9 cellular contexts compared by ENCODE assay signal in genomic region chr1:56803561-56804156, GRCh38. TPM values are rescaled to one million over a fixed set of nuclear protein-coding genes. Genes with fewer than 3 reads are reported as not detected.
DNase-seq lines count a peak whose midpoint lies in the region; ATAC-seq and TF ChIP-seq lines count a peak whose summit lies in the region.
"Had no signal": no experiment of that assay in that cellular context is flagged by ENCODE, and none has a peak within 500 bp of the region (broad histone marks: within the 10 kb centered on the region; RNA-seq: fewer than 3 reads in every experiment).

No MANE protein-coding gene starts in this region.

- CTCF ChIA-PET in activated CD8-positive, alpha-beta T cell treated with anti-CD3 and anti-CD28 coated beads for 36 hours (lab: Charles Lee): no interaction called here

- intact Hi-C loops in activated CD8-positive, alpha-beta T cell treated with anti-CD3 and anti-CD28 coated beads for 36 hours (cut with micrococcal nuclease): no loop called here
- intact Hi-C loops in mucosa of descending colon (cut with DNase I, micrococcal nuclease): no loop called here

- no peaks in the 10 kb centered on the region for H3K4me1 ChIP-seq in Loucy (ENCODE audit: insufficient read depth, low read length, poor library complexity, severe bottlenecking)
- H3K4me1 ChIP-seq in mucosa of descending colon (ENCODE audit: low read depth): peaks cover 14% of the 10 kb centered on the region

- no peaks in the 10 kb centered on the region for H3K9me3 Mint-ChIP-seq in activated CD8-positive, alpha-beta T cell treated with anti-CD3 and anti-CD28 coated beads for 36 hours

- peak; percentile 73 for DNase-seq in D341Med (ENCODE audit: low spot score)
- DNase-seq in GM19240 (ENCODE audit: insufficient read length, low spot score): peak; percentile 8
- DNase-seq in activated CD8-positive, alpha-beta T cell treated with anti-CD3 and anti-CD28 coated beads for 36 hours: peak; percentile 22
- DNase-seq in mucosa of descending colon: peak in 2 of 3 donors; percentile 53 to 77
- no peak for DNase-seq in activated gamma-delta T cell treated with Interleukin-2 at 50 U/mL for 16 hours
- DNase-seq in ureter (ENCODE audit: low spot score): no peak
- DNase-seq in NCI-H128 (lab: John Stamatoyannopoulos, UW; ENCODE audit: unreplicated experiment): no peak

- H2AFZ ChIP-seq in Loucy (ENCODE audit: low read length): no peak overlapping the region

- H3K27me3 Mint-ChIP-seq in activated CD8-positive, alpha-beta T cell treated with anti-CD3 and anti-CD28 coated beads for 36 hours: peaks cover 1% of the 10 kb centered on the region

- no peaks in the 10 kb centered on the region for H3F3A ChIP-seq in Loucy (ENCODE audit: low read depth)

- no peak overlapping the region for H3K9ac ChIP-seq in Loucy (ENCODE audit: low read depth, low read length, poor library complexity, severe bottlenecking)

- H3K4me3 ChIP-seq in Loucy (ENCODE audit: low read length, poor library complexity, severe bottlenecking) (no peak overlapping the region), mucosa of descending colon (no peak overlapping the region)

- no peak overlapping the region for H3K27ac Mint-ChIP-seq in activated CD8-positive, alpha-beta T cell treated with anti-CD3 and anti-CD28 coated beads for 36 hours

- no peaks in the 10 kb centered on the region for H3K79me2 ChIP-seq in Loucy (ENCODE audit: insufficient read depth, low read length)

- no peaks in the 10 kb centered on the region for H4K20me1 ChIP-seq in Loucy (ENCODE audit: insufficient read depth, low read length, poor library complexity, severe bottlenecking)

- POLR2A ChIA-PET in activated CD8-positive, alpha-beta T cell treated with anti-CD3 and anti-CD28 coated beads for 36 hours (lab: Charles Lee): no interaction called here

- ATAC-seq in activated CD8-positive, alpha-beta T cell treated with anti-CD3 and anti-CD28 coated beads for 36 hours: no peak
- ATAC-seq in mucosa of descending colon: peak; percentile 90

- H3K4me3 Mint-ChIP-seq in activated CD8-positive, alpha-beta T cell treated with anti-CD3 and anti-CD28 coated beads for 36 hours: no peak overlapping the region

- H3K4me2 ChIP-seq in Loucy (ENCODE audit: low read depth, low read length, poor library complexity, severe bottlenecking): no peak overlapping the region

- H3K36me3 Mint-ChIP-seq in activated CD8-positive, alpha-beta T cell treated with anti-CD3 and anti-CD28 coated beads for 36 hours (ENCODE audit: low read depth): no peaks in the 10 kb centered on the region

- H3K27me3 ChIP-seq in Loucy (ENCODE audit: insufficient read depth, low read length, poor library complexity, severe bottlenecking): no peaks in the 10 kb centered on the region

- TF ChIP-seq CTCF in Loucy (conservative IDR thresholded peaks at IDR 0.05; ENCODE audit: low read length) (peak; percentile 56), mucosa of descending colon (IDR thresholded peaks at IDR 0.05) (no peak)
- peak; percentile 33 for TF ChIP-seq CTCF in activated CD8-positive, alpha-beta T cell treated with anti-CD3 and anti-CD28 coated beads for 36 hours (IDR thresholded peaks at IDR 0.05)

- H3K36me3 ChIP-seq in Loucy (ENCODE audit: insufficient read depth, low read length) (no peaks in the 10 kb centered on the region), mucosa of descending colon (ENCODE audit: low read depth) (no peaks in the 10 kb centered on the region)

- no peaks in the 10 kb centered on the region for H3K9me2 ChIP-seq in Loucy (replicated peaks; ENCODE audit: low read depth, low read length)

- H3K9me3 ChIP-seq in Loucy (ENCODE audit: insufficient read depth, low read depth, low read length): no peaks in the 10 kb centered on the region
- H3K9me3 ChIP-seq in mucosa of descending colon: no peaks in the 10 kb centered on the region

- H3K4me1 Mint-ChIP-seq in activated CD8-positive, alpha-beta T cell treated with anti-CD3 and anti-CD28 coated beads for 36 hours (ENCODE audit: low read depth): no peaks in the 10 kb centered on the region

RNA-seq across cellular contexts. Expression of gene FYB2, which starts 15.5 kb away (rescaled TPM):
- not detected for total RNA-seq in activated CD8-positive, alpha-beta T cell treated with anti-CD3 and anti-CD28 coated beads for 36 hours
- 1 to 10 TPM in 1 of 3 donors, under 1 TPM in 2; 0.90 to 3.0 (median 0.95) TPM for total RNA-seq in mucosa of descending colon
- 4.0 TPM for total RNA-seq in ureter
- total RNA-seq: T-helper 2 cell treated with Interferon-gamma antibody and Interleukin-4, amounts not matched to agents 100 ng/mL and 5 ng/mL, for 36 hours had no signal

RNA-seq across cellular contexts. Expression of gene C8A, which starts 50.9 kb away (rescaled TPM):
- total RNA-seq in activated CD8-positive, alpha-beta T cell treated with anti-CD3 and anti-CD28 coated beads for 36 hours: not detected
- total RNA-seq in mucosa of descending colon (not detected), ureter (0.16 TPM)
- total RNA-seq: T-helper 2 cell treated with Interferon-gamma antibody and Interleukin-4, amounts not matched to agents 100 ng/mL and 5 ng/mL, for 36 hours had no signal

Comparison
In these comparisons a context has a peak if more than half of its experiments do, and no peak if none do; other contexts are left out.
1. DNase-seq: peak in D341Med (single experiment), GM19240 (single experiment), activated CD8-positive, alpha-beta T cell treated with anti-CD3 and anti-CD28 coated beads for 36 hours (single experiment) and mucosa of descending colon (2 of 3); none in activated gamma-delta T cell treated with Interleukin-2 at 50 U/mL for 16 hours (single experiment), ureter (single experiment) and NCI-H128 (single experiment).